20 cellular contexts compared by ENCODE assay signal in the genomic region with DNA sequence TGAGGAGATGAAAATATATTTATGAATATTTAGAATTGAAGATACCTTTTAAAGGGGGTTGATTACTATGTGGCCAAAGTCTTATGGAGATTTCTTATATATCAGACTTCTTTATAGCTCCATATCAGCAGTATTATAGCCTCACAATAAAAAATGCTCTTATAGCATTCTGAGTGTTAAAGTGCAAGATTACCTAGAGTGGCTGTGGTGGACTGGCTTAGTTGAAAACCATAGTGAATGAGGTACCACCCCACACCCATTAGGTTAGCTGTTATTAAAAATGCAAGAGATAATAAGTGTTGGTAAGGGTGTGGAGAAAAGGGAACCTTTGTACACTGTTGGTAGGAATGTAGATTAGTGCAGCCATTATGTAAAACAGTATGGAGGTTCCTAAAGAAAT.
"Had no signal": no experiment of that assay in that cellular context is flagged by ENCODE, and none has a peak within 500 bp of the region (broad histone marks: within the 10 kb centered on the region; RNA-seq: fewer than 3 reads in every experiment).

No MANE protein-coding gene starts in this region.

- ATAC-seq: foreskin keratinocyte, gastroesophageal sphincter, heart left ventricle, left lung, left ventricle myocardium superior had no signal

- DNase-seq: dermis blood vessel endothelial cell; dorsolateral prefrontal cortex; effector CD4-positive, alpha-beta T cell; effector memory CD4-positive, alpha-beta T cell; foreskin keratinocyte; heart left ventricle; hypothalamus; immature natural killer cell; left lung; left ventricle myocardium superior; mammary epithelial cell; mesendoderm; midbrain; naive B cell had no signal

- H3K4me1 ChIP-seq: foreskin keratinocyte, gastroesophageal sphincter, left lung had no signal

- H3K27ac Mint-ChIP-seq: memory B cell, naive B cell had no signal

- H3K27ac ChIP-seq: coronary artery, dorsolateral prefrontal cortex, esophagus muscularis mucosa, foreskin keratinocyte, gastroesophageal sphincter, heart left ventricle, hepatocyte, left lung had no signal

- H3K36me3 ChIP-seq: esophagus muscularis mucosa, gastroesophageal sphincter, heart left ventricle, left lung had no signal

- H3K4me3 ChIP-seq: coronary artery, dorsolateral prefrontal cortex, esophagus muscularis mucosa, gastroesophageal sphincter, heart left ventricle, hepatocyte, left lung, lung had no signal

- H3K27me3 ChIP-seq: dorsolateral prefrontal cortex, esophagus muscularis mucosa, foreskin keratinocyte, gastroesophageal sphincter, heart left ventricle, hepatocyte, left lung had no signal

- H3K4me3 Mint-ChIP-seq: memory B cell, naive B cell had no signal

- H3K27me3 Mint-ChIP-seq: memory B cell, naive B cell had no signal
